ENCODE assay signal across 1 cellular context in genomic region chr13:50081899-50082425, GRCh38.
A peak's percentile ranks its signal among the peaks of the same experiment; 100 is the strongest.
TF ChIP-seq lines count a peak whose summit lies in the region.

No MANE protein-coding gene starts in this region.

TF ChIP-seq in H1, 55 proteins besides CTCF, POLR2A, EP300 and RAD21 (continued from another document):
- TF ChIP-seq NRF1 (IDR thresholded peaks at IDR 0.05; ENCODE audit: low read depth, low read length) (peak; percentile 93), TCF12 (IDR thresholded peaks at IDR 0.05; ENCODE audit: low read depth, low read length) (peak; percentile 55; the same call in 1 of the 2 replicates), SP4 (IDR thresholded peaks at IDR 0.05; ENCODE audit: low read length) (no peak), GTF2F1 (IDR thresholded peaks at IDR 0.05; ENCODE audit: borderline replicate concordance, low read depth, low read length) (no peak), YY1 (IDR thresholded peaks at IDR 0.05; ENCODE audit: low read depth, low read length) (peak; percentile 92), CHD1 (IDR thresholded peaks at IDR 0.05; ENCODE audit: low read depth, low read length) (no peak), TEAD4 (IDR thresholded peaks at IDR 0.05; ENCODE audit: low read depth, low read length) (peak; percentile 91), SP2 (IDR thresholded peaks at IDR 0.05; ENCODE audit: low read length) (no peak), SIN3A (conservative IDR thresholded peaks at IDR 0.05 in 1 of 2, IDR thresholded peaks at IDR 0.05 in 1 of 2; ENCODE audit: low read depth in 1 of 2, low read length in 2 of 2) (peak in 1 of 2 experiments; percentile 80; a peak in 2 of 4 replicates), E2F6 (IDR thresholded peaks at IDR 0.05) (peak; percentile 22), JUND (IDR thresholded peaks at IDR 0.05; ENCODE audit: low read length) (0 out of 2 replicates have a peak, but pooled peaks have one; percentile 9), POLR2AphosphoS5 (IDR thresholded peaks at IDR 0.05; ENCODE audit: low read depth, low read length) (peak; percentile 37; the same call in 1 of the 2 replicates), EZH2 (IDR thresholded peaks at IDR 0.05; ENCODE audit: low read depth, low read length, severe bottlenecking) (peak; percentile 16), CREB1 (IDR thresholded peaks at IDR 0.05) (0 out of 2 replicates have a peak, but pooled peaks have one; percentile 3), TBP (IDR thresholded peaks at IDR 0.05; ENCODE audit: low read depth, low read length) (0 out of 2 replicates have a peak, but pooled peaks have one; percentile 11), RXRA (IDR thresholded peaks at IDR 0.05; ENCODE audit: insufficient read depth, low read depth, low read length) (no peak), ASH2L (IDR thresholded peaks at IDR 0.05; ENCODE audit: low read length) (no peak)
- TF ChIP-seq, protein P1, sequence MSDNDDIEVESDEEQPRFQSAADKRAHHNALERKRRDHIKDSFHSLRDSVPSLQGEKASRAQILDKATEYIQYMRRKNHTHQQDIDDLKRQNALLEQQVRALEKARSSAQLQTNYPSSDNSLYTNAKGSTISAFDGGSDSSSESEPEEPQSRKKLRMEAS (IDR thresholded peaks at IDR 0.05) = peak; percentile 83
